11 cellular contexts compared by ENCODE assay signal in the genomic region with DNA sequence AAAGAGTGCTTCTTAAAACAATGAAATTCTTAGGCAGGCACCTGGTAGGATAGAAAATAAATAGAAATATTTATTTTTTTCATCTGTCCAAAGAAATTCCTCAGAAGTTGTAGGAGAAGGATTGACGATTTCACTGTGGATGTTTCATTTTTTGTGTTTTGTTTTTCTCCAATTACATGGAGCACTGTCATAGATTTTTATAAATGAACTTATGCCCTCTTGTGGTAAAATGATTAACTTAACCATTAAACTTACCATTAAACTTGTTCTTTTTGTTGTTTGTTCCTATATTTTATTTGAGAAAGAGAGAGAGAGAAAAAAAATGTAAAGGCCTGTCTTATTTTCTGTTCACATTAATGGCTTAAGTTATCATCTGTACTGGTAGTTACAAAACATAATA.
DNase-seq lines count a peak whose midpoint lies in the region; ATAC-seq, FAIRE-seq and TF ChIP-seq lines count a peak whose summit lies in the region.
"Had no signal": no experiment of that assay in that cellular context is flagged by ENCODE, and none has a peak within 500 bp of the region (broad histone marks: within the 10 kb centered on the region; RNA-seq: fewer than 3 reads in every experiment).

No MANE protein-coding gene starts in this region.

- H3K4me3 ChIP-seq in liver (ENCODE audit: low read depth in 1 of 3, low read length in 3 of 3) (no peak overlapping the region), HepG2 (replicated peaks in 1 of 3; ENCODE audit: insufficient read depth in 1 of 3, low read depth in 2 of 3, low read length in 3 of 3) (no peak overlapping the region), RWPE2 (ENCODE audit: severe bottlenecking) (no peak overlapping the region)

- H4K20me1 ChIP-seq in HepG2 (ENCODE audit: insufficient read depth, low read length) = no peaks in the 10 kb centered on the region

- H2AFZ ChIP-seq in HepG2 (ENCODE audit: low read length) = no peak overlapping the region

- no peak overlapping the region for H3K4me3 Mint-ChIP-seq in T-helper 2 cell treated with Interferon-gamma antibody and Interleukin-4, amounts not matched to agents 5 μg/mL and 100 μg/mL, for 36 hours
- H3K4me3 Mint-ChIP-seq: memory B cell had no signal

- no peak overlapping the region for H3K27ac Mint-ChIP-seq in T-helper 2 cell treated with Interferon-gamma antibody and Interleukin-4, amounts not matched to agents 5 μg/mL and 100 μg/mL, for 36 hours
- H3K27ac Mint-ChIP-seq: memory B cell had no signal

- no peak for FAIRE-seq in HepG2 (lab: Jason Lieb, UNC)

- no peaks in the 10 kb centered on the region for H3K79me2 ChIP-seq in HepG2 (ENCODE audit: insufficient read depth, low read length)

- POLR2A ChIA-PET in HepG2 (lab: Yijun Ruan, JAX) = no interaction called here

- H3K27ac ChIP-seq in liver (ENCODE audit: low read depth in 1 of 2, low read length in 2 of 2) (no peak overlapping the region), HepG2 (ENCODE audit: extremely low read length, insufficient read depth, low read length) (no peak overlapping the region), RWPE2 (ENCODE audit: poor library complexity, severe bottlenecking) (no peak overlapping the region), caudate nucleus (ENCODE audit: low read depth, low read length) (no peak overlapping the region)

- H3K36me3 Mint-ChIP-seq in T-helper 2 cell treated with Interferon-gamma antibody and Interleukin-4, amounts not matched to agents 5 μg/mL and 100 μg/mL, for 36 hours (ENCODE audit: low read depth) = no peaks in the 10 kb centered on the region
- H3K36me3 Mint-ChIP-seq: memory B cell had no signal

- H3K4me1 Mint-ChIP-seq in T-helper 2 cell treated with Interferon-gamma antibody and Interleukin-4, amounts not matched to agents 5 μg/mL and 100 μg/mL, for 36 hours (ENCODE audit: low read depth) = no peaks in the 10 kb centered on the region
- H3K4me1 Mint-ChIP-seq: memory B cell had no signal

- TF ChIP-seq RAD21 in liver (IDR thresholded peaks at IDR 0.05) (peak; percentile 18 to 21), HepG2 (CRISPR knock-in tag; IDR thresholded peaks at IDR 0.05) (no peak)

- H3K27me3 Mint-ChIP-seq in T-helper 2 cell treated with Interferon-gamma antibody and Interleukin-4, amounts not matched to agents 5 μg/mL and 100 μg/mL, for 36 hours (ENCODE audit: low read depth) = no peaks in the 10 kb centered on the region
- H3K27me3 Mint-ChIP-seq: memory B cell had no signal

- 21% methylated on average over 1 of the region's 1 CpG for WGBS in liver
- whole genome bisulfite sequencing in HepG2 (ENCODE audit: low lambda C conversion rate) = 0% methylated on average over 1 of the region's 1 CpG

- H3K27me3 ChIP-seq in liver (ENCODE audit: control insufficient read depth in 4 of 4, insufficient read depth in 4 of 4, low read length in 3 of 4) (peaks cover 0 to 2% (median 0%) of the 10 kb centered on the region in 4 donors), HepG2 (ENCODE audit: control insufficient read depth in 1 of 2, insufficient read depth in 2 of 2, low read length in 2 of 2) (no peaks in the 10 kb centered on the region), RWPE2 (ENCODE audit: insufficient read depth, poor library complexity, severe bottlenecking) (no peaks in the 10 kb centered on the region)

- CTCF ChIA-PET in HepG2 (lab: Yijun Ruan, JAX; ENCODE audit: low intra/inter-chr PET ratio, low total read pairs) = no interaction called here

- TF ChIP-seq EP300 in HepG2 (IDR thresholded peaks at IDR 0.05; ENCODE audit: low read depth in 2 of 2, low read length in 2 of 2) (no peak), HepG2 (CRISPR knock-in tag; IDR thresholded peaks at IDR 0.05; ENCODE audit: borderline replicate concordance) (no peak)

- no peak for ATAC-seq in HepG2
- peak; percentile 38; the same call in 2 of the 3 replicates for ATAC-seq in RWPE2 (ENCODE audit: low read depth)
- no peak for ATAC-seq in GM19395 (IDR thresholded peaks at IDR 0.05; ENCODE audit: unreplicated experiment)

- no TSS peak for BruUV-seq in HepG2 (replicated peaks; lab: Mats Ljungman, UMichigan)

- H3K4me1 ChIP-seq in liver (ENCODE audit: control insufficient read depth in 4 of 4, insufficient read depth in 4 of 4, low read length in 3 of 4) (no peaks in the 10 kb centered on the region), HepG2 (ENCODE audit: insufficient read depth, low read length) (no peaks in the 10 kb centered on the region), RWPE2 (ENCODE audit: insufficient read depth, poor library complexity, severe bottlenecking) (no peaks in the 10 kb centered on the region)
- H3K4me1 ChIP-seq: Caco-2 had no signal

- H3K9me3 ChIP-seq in liver (ENCODE audit: control insufficient read depth in 4 of 4, low read length in 3 of 4) (no peaks in the 10 kb centered on the region), HepG2 (ENCODE audit: low read length) (no peaks in the 10 kb centered on the region), RWPE2 (ENCODE audit: severe bottlenecking) (no peaks in the 10 kb centered on the region)
- H3K9me3 ChIP-seq: Caco-2 had no signal

- intact Hi-C loops in HepG2 (cut with micrococcal nuclease; ENCODE audit: unreplicated experiment) = loop anchor here (5.0 kb wide), 1 partner anchor 146 kb away; no protein-coding TSS in a partner anchor

- DNase-seq in HepG2 (ENCODE audit: low spot score) (no peak), RWPE2 (ENCODE audit: low spot score) (no peak), fibroblast of the conjunctiva (ENCODE audit: low read depth) (peak; percentile 17), caudate nucleus (lab: John Stamatoyannopoulos, UW) (no peak), NCI-H2107 treated with DMSO at 0.1 percent for 48 hours (lab: John Stamatoyannopoulos, UW; ENCODE audit: unreplicated experiment) (no peak)
- DNase-seq in T-helper 2 cell treated with Interferon-gamma antibody and Interleukin-4, amounts not matched to agents 5 μg/mL and 100 μg/mL, for 36 hours (ENCODE audit: low spot score) = no peak
- DNase-seq: Caco-2; stimulated activated CD4-positive, alpha-beta T cell treated with anti-CD3 and anti-CD28 coated beads, Interleukin-4, amount 100 ng/mL, for 4 hours had no signal

- in situ Hi-C loops in HepG2 (cut with HindIII; ENCODE audit: extremely low pct_ligation_motif_present, low pct_unique_long_range_greater_than_20kb) = no loop called here

- no peak for TF ChIP-seq CTCF in liver (IDR thresholded peaks at IDR 0.05; ENCODE audit: low read depth, low read length, missing input control)
- no peak for TF ChIP-seq CTCF in HepG2 (CRISPR knock-in tag; IDR thresholded peaks at IDR 0.05)
- peak; percentile 75 for TF ChIP-seq CTCF in RWPE2 (IDR thresholded peaks at IDR 0.05; ENCODE audit: poor library complexity, severe bottlenecking)

- H3K4me2 ChIP-seq in HepG2 (ENCODE audit: low read depth, low read length) = no peak overlapping the region

- H3K9me3 Mint-ChIP-seq in T-helper 2 cell treated with Interferon-gamma antibody and Interleukin-4, amounts not matched to agents 5 μg/mL and 100 μg/mL, for 36 hours = no peaks in the 10 kb centered on the region

- H3K9ac ChIP-seq in liver (ENCODE audit: low read depth in 1 of 2, low read length in 2 of 2) (no peak overlapping the region), HepG2 (ENCODE audit: insufficient read depth, low read depth, low read length) (no peak overlapping the region)

- TF ChIP-seq POLR2A in HepG2 (IDR thresholded peaks at IDR 0.05; ENCODE audit: insufficient read depth in 1 of 2, low read depth in 2 of 2, low read length in 2 of 2) = no peak

- H3K36me3 ChIP-seq in liver (ENCODE audit: control insufficient read depth in 4 of 4, insufficient read depth in 3 of 4, low read depth in 1 of 4, low read length in 3 of 4) = no peaks in the 10 kb centered on the region
- no peaks in the 10 kb centered on the region for H3K36me3 ChIP-seq in HepG2 (replicated peaks in 1 of 2; ENCODE audit: control insufficient read depth in 1 of 2, insufficient read depth in 2 of 2, low read length in 2 of 2)
- no peaks in the 10 kb centered on the region for H3K36me3 ChIP-seq in RWPE2 (ENCODE audit: low read depth)

TF ChIP-seq in liver, 16 proteins besides CTCF, POLR2A, EP300 and RAD21:
- no peak for TF ChIP-seq JUND (IDR thresholded peaks at IDR 0.05)
TF ChIP-seq in liver: peak in this region for 0.

TF ChIP-seq in HepG2, 621 proteins besides CTCF, POLR2A, EP300 and RAD21 (continues in another document):
- TF ChIP-seq HOXA7 (CRISPR knock-in tag; IDR thresholded peaks at IDR 0.05) = no peak
- TF ChIP-seq ISL2 (CRISPR knock-in tag; IDR thresholded peaks at IDR 0.05) = no peak
- TF ChIP-seq, protein P1, sequence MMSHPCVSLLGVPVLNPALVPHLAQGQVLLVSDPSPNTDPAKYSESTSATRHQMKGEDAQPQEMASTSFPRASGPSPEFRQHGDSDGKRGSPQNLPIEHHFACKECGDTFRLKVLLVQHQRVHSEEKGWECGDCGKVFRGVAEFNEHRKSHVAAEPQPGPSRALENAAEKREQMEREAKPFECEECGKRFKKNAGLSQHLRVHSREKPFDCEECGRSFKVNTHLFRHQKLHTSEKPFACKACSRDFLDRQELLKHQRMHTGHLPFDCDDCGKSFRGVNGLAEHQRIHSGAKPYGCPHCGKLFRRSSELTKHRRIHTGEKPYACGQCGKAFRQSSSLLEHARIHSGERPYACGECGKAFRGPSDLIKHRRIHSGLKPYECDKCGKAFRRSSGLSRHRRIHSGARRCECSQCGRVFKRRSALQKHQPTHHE (CRISPR knock-in tag; IDR thresholded peaks at IDR 0.05; ENCODE audit: borderline replicate concordance) = no peak
